In the genomic region with DNA sequence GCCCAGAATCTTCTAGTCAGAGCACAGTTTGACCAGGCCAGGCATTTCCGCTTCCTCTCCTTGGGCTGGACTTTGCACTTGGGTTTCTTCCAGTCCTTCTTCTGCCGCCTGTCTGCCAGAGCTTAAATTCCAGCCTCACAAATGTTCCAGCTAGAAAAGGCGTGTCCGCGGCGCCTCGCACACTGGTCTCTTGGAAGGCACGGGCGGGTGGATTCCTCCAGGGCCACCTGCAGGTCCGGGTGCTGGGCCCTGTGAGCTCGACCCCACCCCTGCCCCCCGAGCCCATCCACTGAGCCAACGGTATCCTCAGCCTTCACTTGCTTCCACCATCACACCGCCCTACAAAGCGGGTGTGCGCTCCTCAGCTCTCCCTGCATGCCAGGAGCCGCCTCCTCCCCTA, we compare ENCODE assay signal across 1 cellular context.
TF ChIP-seq lines count a peak whose summit lies in the region.

No MANE protein-coding gene starts in this region.

TF ChIP-seq in IMR-90, 13 proteins besides CTCF, POLR2A, EP300 and RAD21 (continued from another document):
- TF ChIP-seq ELK1 (IDR thresholded peaks at IDR 0.05; ENCODE audit: borderline replicate concordance, low read depth, low read length), result no peak
- TF ChIP-seq SMC3 (IDR thresholded peaks at IDR 0.05; ENCODE audit: low read depth, low read length), result no peak
- TF ChIP-seq RCOR1 (IDR thresholded peaks at IDR 0.05; ENCODE audit: insufficient replicate concordance, low read length), result no peak
- no peak for TF ChIP-seq MAFK (IDR thresholded peaks at IDR 0.05; ENCODE audit: low read depth, low read length)
- TF ChIP-seq NFE2L2 (IDR thresholded peaks at IDR 0.05; ENCODE audit: low read depth, low read length), result no peak
- no peak for TF ChIP-seq BHLHE40 (IDR thresholded peaks at IDR 0.05; ENCODE audit: low read depth, low read length)
- no peak for TF ChIP-seq CHD1 (IDR thresholded peaks at IDR 0.05; ENCODE audit: low read depth, low read length)
- no peak for TF ChIP-seq CEBPB (IDR thresholded peaks at IDR 0.05; ENCODE audit: low read depth, low read length)
